Comparison of ENCODE assay signal across 1 cellular context in the genomic region with DNA sequence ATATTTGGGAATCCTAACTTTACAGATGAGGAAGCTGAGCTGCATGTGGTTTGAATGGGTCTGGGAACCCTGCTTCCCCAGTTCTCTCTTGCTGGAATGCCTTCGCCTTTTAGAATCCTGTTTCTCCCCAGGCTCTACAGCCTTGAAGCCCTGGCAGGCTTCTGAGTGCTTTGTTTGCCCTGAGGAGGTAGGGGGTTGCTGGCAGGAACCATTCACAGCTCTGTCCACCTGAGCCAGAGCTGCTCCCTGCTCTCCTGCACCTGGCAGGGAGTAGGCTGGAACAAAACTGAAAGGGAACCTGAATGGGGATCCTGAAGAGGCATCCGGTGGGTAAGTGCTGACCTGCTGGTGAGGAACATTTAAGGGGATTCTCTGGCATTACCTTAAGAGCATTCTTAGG.
TF ChIP-seq lines count a peak whose summit lies in the region.

No MANE protein-coding gene starts in this region.

TF ChIP-seq in WTC11, 78 proteins besides CTCF, POLR2A, EP300 and RAD21 (continued from another document):
- TF ChIP-seq, protein P1, sequence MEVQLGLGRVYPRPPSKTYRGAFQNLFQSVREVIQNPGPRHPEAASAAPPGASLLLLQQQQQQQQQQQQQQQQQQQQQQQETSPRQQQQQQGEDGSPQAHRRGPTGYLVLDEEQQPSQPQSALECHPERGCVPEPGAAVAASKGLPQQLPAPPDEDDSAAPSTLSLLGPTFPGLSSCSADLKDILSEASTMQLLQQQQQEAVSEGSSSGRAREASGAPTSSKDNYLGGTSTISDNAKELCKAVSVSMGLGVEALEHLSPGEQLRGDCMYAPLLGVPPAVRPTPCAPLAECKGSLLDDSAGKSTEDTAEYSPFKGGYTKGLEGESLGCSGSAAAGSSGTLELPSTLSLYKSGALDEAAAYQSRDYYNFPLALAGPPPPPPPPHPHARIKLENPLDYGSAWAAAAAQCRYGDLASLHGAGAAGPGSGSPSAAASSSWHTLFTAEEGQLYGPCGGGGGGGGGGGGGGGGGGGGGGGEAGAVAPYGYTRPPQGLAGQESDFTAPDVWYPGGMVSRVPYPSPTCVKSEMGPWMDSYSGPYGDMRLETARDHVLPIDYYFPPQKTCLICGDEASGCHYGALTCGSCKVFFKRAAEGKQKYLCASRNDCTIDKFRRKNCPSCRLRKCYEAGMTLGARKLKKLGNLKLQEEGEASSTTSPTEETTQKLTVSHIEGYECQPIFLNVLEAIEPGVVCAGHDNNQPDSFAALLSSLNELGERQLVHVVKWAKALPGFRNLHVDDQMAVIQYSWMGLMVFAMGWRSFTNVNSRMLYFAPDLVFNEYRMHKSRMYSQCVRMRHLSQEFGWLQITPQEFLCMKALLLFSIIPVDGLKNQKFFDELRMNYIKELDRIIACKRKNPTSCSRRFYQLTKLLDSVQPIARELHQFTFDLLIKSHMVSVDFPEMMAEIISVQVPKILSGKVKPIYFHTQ (CRISPR knock-in tag; IDR thresholded peaks at IDR 0.05), result no peak
- TF ChIP-seq SMAD4 (CRISPR knock-in tag; IDR thresholded peaks at IDR 0.05) (no peak), FOXP1 (CRISPR knock-in tag; IDR thresholded peaks at IDR 0.05; ENCODE audit: borderline replicate concordance) (no peak), ZNF396 (CRISPR knock-in tag; IDR thresholded peaks at IDR 0.05; ENCODE audit: borderline replicate concordance) (no peak), HMGA2 (CRISPR knock-in tag; IDR thresholded peaks at IDR 0.05) (no peak), SOX15 (CRISPR knock-in tag; IDR thresholded peaks at IDR 0.05) (no peak), ATF1 (CRISPR knock-in tag; IDR thresholded peaks at IDR 0.05) (no peak), ZNF423 (CRISPR knock-in tag; IDR thresholded peaks at IDR 0.05) (peak; percentile 46), RELA (CRISPR knock-in tag; IDR thresholded peaks at IDR 0.05; ENCODE audit: borderline replicate concordance) (no peak)
- TF ChIP-seq, protein P2, sequence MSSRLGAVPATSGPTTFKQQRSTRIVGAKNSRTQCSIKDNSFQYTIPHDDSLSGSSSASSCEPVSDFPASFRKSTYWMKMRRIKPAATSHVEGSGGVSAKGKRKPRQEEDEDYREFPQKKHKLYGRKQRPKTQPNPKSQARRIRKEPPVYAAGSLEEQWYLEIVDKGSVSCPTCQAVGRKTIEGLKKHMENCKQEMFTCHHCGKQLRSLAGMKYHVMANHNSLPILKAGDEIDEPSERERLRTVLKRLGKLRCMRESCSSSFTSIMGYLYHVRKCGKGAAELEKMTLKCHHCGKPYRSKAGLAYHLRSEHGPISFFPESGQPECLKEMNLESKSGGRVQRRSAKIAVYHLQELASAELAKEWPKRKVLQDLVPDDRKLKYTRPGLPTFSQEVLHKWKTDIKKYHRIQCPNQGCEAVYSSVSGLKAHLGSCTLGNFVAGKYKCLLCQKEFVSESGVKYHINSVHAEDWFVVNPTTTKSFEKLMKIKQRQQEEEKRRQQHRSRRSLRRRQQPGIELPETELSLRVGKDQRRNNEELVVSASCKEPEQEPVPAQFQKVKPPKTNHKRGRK (CRISPR knock-in tag; IDR thresholded peaks at IDR 0.05; ENCODE audit: borderline replicate concordance), result no peak
- TF ChIP-seq, protein P3, sequence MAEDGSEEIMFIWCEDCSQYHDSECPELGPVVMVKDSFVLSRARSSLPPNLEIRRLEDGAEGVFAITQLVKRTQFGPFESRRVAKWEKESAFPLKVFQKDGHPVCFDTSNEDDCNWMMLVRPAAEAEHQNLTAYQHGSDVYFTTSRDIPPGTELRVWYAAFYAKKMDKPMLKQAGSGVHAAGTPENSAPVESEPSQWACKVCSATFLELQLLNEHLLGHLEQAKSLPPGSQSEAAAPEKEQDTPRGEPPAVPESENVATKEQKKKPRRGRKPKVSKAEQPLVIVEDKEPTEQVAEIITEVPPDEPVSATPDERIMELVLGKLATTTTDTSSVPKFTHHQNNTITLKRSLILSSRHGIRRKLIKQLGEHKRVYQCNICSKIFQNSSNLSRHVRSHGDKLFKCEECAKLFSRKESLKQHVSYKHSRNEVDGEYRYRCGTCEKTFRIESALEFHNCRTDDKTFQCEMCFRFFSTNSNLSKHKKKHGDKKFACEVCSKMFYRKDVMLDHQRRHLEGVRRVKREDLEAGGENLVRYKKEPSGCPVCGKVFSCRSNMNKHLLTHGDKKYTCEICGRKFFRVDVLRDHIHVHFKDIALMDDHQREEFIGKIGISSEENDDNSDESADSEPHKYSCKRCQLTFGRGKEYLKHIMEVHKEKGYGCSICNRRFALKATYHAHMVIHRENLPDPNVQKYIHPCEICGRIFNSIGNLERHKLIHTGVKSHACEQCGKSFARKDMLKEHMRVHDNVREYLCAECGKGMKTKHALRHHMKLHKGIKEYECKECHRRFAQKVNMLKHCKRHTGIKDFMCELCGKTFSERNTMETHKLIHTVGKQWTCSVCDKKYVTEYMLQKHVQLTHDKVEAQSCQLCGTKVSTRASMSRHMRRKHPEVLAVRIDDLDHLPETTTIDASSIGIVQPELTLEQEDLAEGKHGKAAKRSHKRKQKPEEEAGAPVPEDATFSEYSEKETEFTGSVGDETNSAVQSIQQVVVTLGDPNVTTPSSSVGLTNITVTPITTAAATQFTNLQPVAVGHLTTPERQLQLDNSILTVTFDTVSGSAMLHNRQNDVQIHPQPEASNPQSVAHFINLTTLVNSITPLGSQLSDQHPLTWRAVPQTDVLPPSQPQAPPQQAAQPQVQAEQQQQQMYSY (CRISPR knock-in tag; IDR thresholded peaks at IDR 0.05), result no peak
- TF ChIP-seq, protein P4, sequence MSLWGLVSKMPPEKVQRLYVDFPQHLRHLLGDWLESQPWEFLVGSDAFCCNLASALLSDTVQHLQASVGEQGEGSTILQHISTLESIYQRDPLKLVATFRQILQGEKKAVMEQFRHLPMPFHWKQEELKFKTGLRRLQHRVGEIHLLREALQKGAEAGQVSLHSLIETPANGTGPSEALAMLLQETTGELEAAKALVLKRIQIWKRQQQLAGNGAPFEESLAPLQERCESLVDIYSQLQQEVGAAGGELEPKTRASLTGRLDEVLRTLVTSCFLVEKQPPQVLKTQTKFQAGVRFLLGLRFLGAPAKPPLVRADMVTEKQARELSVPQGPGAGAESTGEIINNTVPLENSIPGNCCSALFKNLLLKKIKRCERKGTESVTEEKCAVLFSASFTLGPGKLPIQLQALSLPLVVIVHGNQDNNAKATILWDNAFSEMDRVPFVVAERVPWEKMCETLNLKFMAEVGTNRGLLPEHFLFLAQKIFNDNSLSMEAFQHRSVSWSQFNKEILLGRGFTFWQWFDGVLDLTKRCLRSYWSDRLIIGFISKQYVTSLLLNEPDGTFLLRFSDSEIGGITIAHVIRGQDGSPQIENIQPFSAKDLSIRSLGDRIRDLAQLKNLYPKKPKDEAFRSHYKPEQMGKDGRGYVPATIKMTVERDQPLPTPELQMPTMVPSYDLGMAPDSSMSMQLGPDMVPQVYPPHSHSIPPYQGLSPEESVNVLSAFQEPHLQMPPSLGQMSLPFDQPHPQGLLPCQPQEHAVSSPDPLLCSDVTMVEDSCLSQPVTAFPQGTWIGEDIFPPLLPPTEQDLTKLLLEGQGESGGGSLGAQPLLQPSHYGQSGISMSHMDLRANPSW (CRISPR knock-in tag; conservative IDR thresholded peaks at IDR 0.05; ENCODE audit: low read depth), result no peak
- TF ChIP-seq, protein P5, sequence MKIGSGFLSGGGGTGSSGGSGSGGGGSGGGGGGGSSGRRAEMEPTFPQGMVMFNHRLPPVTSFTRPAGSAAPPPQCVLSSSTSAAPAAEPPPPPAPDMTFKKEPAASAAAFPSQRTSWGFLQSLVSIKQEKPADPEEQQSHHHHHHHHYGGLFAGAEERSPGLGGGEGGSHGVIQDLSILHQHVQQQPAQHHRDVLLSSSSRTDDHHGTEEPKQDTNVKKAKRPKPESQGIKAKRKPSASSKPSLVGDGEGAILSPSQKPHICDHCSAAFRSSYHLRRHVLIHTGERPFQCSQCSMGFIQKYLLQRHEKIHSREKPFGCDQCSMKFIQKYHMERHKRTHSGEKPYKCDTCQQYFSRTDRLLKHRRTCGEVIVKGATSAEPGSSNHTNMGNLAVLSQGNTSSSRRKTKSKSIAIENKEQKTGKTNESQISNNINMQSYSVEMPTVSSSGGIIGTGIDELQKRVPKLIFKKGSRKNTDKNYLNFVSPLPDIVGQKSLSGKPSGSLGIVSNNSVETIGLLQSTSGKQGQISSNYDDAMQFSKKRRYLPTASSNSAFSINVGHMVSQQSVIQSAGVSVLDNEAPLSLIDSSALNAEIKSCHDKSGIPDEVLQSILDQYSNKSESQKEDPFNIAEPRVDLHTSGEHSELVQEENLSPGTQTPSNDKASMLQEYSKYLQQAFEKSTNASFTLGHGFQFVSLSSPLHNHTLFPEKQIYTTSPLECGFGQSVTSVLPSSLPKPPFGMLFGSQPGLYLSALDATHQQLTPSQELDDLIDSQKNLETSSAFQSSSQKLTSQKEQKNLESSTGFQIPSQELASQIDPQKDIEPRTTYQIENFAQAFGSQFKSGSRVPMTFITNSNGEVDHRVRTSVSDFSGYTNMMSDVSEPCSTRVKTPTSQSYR (CRISPR knock-in tag; IDR thresholded peaks at IDR 0.05), result no peak
- TF ChIP-seq, protein P6, sequence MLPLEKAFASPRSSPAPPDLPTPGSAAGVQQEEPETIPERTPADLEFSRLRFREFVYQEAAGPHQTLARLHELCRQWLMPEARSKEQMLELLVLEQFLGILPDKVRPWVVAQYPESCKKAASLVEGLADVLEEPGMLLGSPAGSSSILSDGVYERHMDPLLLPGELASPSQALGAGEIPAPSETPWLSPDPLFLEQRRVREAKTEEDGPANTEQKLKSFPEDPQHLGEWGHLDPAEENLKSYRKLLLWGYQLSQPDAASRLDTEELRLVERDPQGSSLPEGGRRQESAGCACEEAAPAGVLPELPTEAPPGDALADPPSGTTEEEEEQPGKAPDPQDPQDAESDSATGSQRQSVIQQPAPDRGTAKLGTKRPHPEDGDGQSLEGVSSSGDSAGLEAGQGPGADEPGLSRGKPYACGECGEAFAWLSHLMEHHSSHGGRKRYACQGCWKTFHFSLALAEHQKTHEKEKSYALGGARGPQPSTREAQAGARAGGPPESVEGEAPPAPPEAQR (CRISPR knock-in tag; IDR thresholded peaks at IDR 0.05), result 0 out of 2 replicates have a peak, but pooled peaks have one; percentile 42
- TF ChIP-seq, protein P7, sequence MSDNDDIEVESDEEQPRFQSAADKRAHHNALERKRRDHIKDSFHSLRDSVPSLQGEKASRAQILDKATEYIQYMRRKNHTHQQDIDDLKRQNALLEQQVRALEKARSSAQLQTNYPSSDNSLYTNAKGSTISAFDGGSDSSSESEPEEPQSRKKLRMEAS (CRISPR knock-in tag; IDR thresholded peaks at IDR 0.05), result no peak
